In genomic region chr4:8000721-8001491, GRCh38 we compare ENCODE assay signal across 25 cellular contexts.
"Had no signal": no experiment of that assay in that cellular context is flagged by ENCODE, and none has a peak within 500 bp of the region (broad histone marks: within the 10 kb centered on the region; RNA-seq: fewer than 3 reads in every experiment).

No MANE protein-coding gene starts in this region.

- H3K36me3 ChIP-seq: colonic mucosa, right atrium auricular region, upper lobe of right lung had no signal

- H2AFZ ChIP-seq: parathyroid adenoma had no signal

- H3K4me2 ChIP-seq: smooth muscle cell had no signal

- H3K27ac ChIP-seq: body of pancreas, colonic mucosa, epithelial cell of prostate, parathyroid adenoma, right atrium auricular region, stomach, thyroid gland, upper lobe of right lung had no signal

- H3K9me3 ChIP-seq: body of pancreas, colonic mucosa, right atrium auricular region, stomach, thyroid gland, upper lobe of right lung had no signal

- H3K79me2 ChIP-seq: parathyroid adenoma had no signal

- DNase-seq: activated B cell treated with CpG ODN at 0.5 μM for 24 hours; activated CD4-positive, alpha-beta T cell treated with anti-CD3 and anti-CD28 coated beads for 36 hours; activated CD4-positive, alpha-beta T cell treated with anti-CD3 and anti-CD28 coated beads, Interleukin-2, amount 50 U/mL, for 48 hours; activated CD8-positive, alpha-beta memory T cell treated with anti-CD3 and anti-CD28 coated beads for 24 hours; activated effector memory CD4-positive, alpha-beta T cell treated with Interleukin-2 at 50 U/mL for 16 hours; activated naive CD4-positive, alpha-beta T cell treated with Interleukin-2 at 50 U/mL for 16 hours; anterior cingulate cortex; body of pancreas; colonic mucosa; effector CD8-positive, alpha-beta T cell; naive B cell; nephron progenitor cell; nucleus accumbens; stimulated activated CD4-positive, alpha-beta T cell treated with anti-CD3 and anti-CD28 coated beads, Interleukin-1b, Interleukin-23, amount 100 ng/mL, for 48 hours; stimulated activated CD4-positive, alpha-beta T cell treated with anti-CD3 and anti-CD28 coated beads, Interleukin-4, amount 100 ng/mL, for 4 hours; stimulated activated CD8-positive, alpha-beta memory T cell treated with anti-CD3 and anti-CD28 coated beads, Interleukin-4, amount 100 ng/mL, for 48 hours; stimulated activated naive B cell treated with anti-CD40 and anti-IgM and Interleukin-4, amounts not matched to agents 10 μg/mL and 1 μg/mL and 100 μg/mL, for 72 hours; stomach; T-helper 17 cell; thyroid gland; upper lobe of right lung had no signal

- ATAC-seq: activated CD4-positive, alpha-beta T cell treated with anti-CD3 and anti-CD28 coated beads for 36 hours; body of pancreas; stimulated activated naive B cell treated with anti-CD40 and anti-IgM and Interleukin-4, amounts not matched to agents 10 μg/mL and 1 μg/mL and 100 μg/mL, for 72 hours; T-helper 17 cell; upper lobe of right lung had no signal

- H3K9ac ChIP-seq: parathyroid adenoma had no signal

- H3K27me3 ChIP-seq: body of pancreas, colonic mucosa, right atrium auricular region, stomach, thyroid gland, upper lobe of right lung had no signal

- H3K4me3 ChIP-seq: body of pancreas, colonic mucosa, right atrium auricular region, smooth muscle cell, stomach, thyroid gland, upper lobe of right lung had no signal

- H3K4me1 ChIP-seq: body of pancreas, colonic mucosa, parathyroid adenoma, right atrium auricular region, stomach, thyroid gland, upper lobe of right lung had no signal
